In the genomic region with DNA sequence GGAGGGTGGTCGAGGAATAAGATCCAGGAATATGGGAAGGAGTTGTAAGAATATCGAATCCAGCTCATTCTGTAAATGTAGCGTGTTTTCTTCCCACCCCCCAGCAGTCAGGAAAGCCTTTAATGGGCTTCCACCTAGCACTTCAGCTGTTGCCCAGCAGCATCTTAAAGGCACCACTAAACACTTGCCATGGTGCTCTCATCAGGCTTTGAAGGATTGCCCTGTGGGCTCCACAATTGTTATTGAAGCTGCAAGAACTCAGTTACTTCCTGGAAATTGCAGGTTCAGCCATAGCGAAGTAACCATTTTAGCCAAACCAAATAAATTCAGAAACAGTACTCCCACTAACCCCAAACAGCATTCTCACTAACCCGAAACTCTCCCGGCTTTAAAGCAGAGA, we compare ENCODE assay signal across 30 cellular contexts.
DNase-seq lines count a peak whose midpoint lies in the region; TF ChIP-seq lines count a peak whose summit lies in the region.
"Had no signal": no experiment of that assay in that cellular context is flagged by ENCODE, and none has a peak within 500 bp of the region (broad histone marks: within the 10 kb centered on the region; RNA-seq: fewer than 3 reads in every experiment).

No MANE protein-coding gene starts in this region.

- H3K4ac ChIP-seq in mesenchymal stem cell (ENCODE audit: low read depth in 1 of 2, low read length in 2 of 2), result peak overlapping the region in 1 of 2 experiments; percentile 27

- no peak overlapping the region for H2BK5ac ChIP-seq in mesenchymal stem cell (ENCODE audit: low read depth, low read length, poor library complexity, severe bottlenecking)

- no peak overlapping the region for H2AFZ ChIP-seq in mesenchymal stem cell (ENCODE audit: low read depth, low read length)
- H2AFZ ChIP-seq: neural progenitor cell had no signal

- peak overlapping the region; percentile 39 for H4K8ac ChIP-seq in mesenchymal stem cell (ENCODE audit: low read length)

- H3K9me3 ChIP-seq in mesenchymal stem cell (ENCODE audit: control insufficient read depth, low read length), result no peaks in the 10 kb centered on the region
- no peaks in the 10 kb centered on the region for H3K9me3 ChIP-seq in tibial artery
- H3K9me3 ChIP-seq: colonic mucosa, MG63, right atrium auricular region, SJCRH30, upper lobe of left lung had no signal

- no peak overlapping the region for H2BK15ac ChIP-seq in mesenchymal stem cell (ENCODE audit: low read depth, poor library complexity, severe bottlenecking)

- H2AK5ac ChIP-seq in mesenchymal stem cell (ENCODE audit: low read length, severe bottlenecking), result no peak overlapping the region

- no peak overlapping the region for H3K14ac ChIP-seq in mesenchymal stem cell (ENCODE audit: low read length in 2 of 2)

- no peak overlapping the region for H3K4me2 ChIP-seq in mesenchymal stem cell (ENCODE audit: low read length, poor library complexity, severe bottlenecking)
- H3K4me2 ChIP-seq: neural progenitor cell had no signal

- WGBS in mesenchymal stem cell, result 88% methylated on average over 6 of the region's 6 CpGs

- H3K36me3 ChIP-seq in mesenchymal stem cell (ENCODE audit: control insufficient read depth in 1 of 2, insufficient read depth in 2 of 2, low read depth in 1 of 2, low read length in 2 of 2) (no peaks in the 10 kb centered on the region), tibial artery (no peaks in the 10 kb centered on the region)
- H3K36me3 ChIP-seq: colonic mucosa, MG63, neural progenitor cell, right atrium auricular region, SJCRH30, upper lobe of left lung had no signal

- H4K91ac ChIP-seq in mesenchymal stem cell (ENCODE audit: low read length), result no peak overlapping the region

- in situ Hi-C loops in astrocyte of the cerebellum (cut with HindIII; ENCODE audit: low sequenced_read_pairs), result no loop called here

- DNase-seq in NCI-H2029 (lab: John Stamatoyannopoulos, UW) (peak; percentile 25), NCI-H2029 treated with DMSO at 0.1 percent for 48 hours (lab: John Stamatoyannopoulos, UW) (no peak), astrocyte of the cerebellum (ENCODE audit: low read depth) (peak; percentile 42), mesenchymal stem cell (no peak), tibial artery (no peak), NK-92 (lab: John Stamatoyannopoulos, UW; ENCODE audit: unreplicated experiment) (no peak), caudate nucleus (lab: John Stamatoyannopoulos, UW) (no peak)
- DNase-seq in NK-92 treated with Interleukin-12 subunit alpha and Interleukin-12 subunit beta, amount 100 ng/mL, for 24 hours (lab: John Stamatoyannopoulos, UW), result no peak
- DNase-seq: activated CD4-positive, alpha-beta T cell treated with anti-CD3 and anti-CD28 coated beads for 4 hours; activated CD8-positive, alpha-beta T cell treated with anti-CD3 and anti-CD28 coated beads, Interleukin-2, amount 10 ng/mL, durations not matched to agents 7 days and 5 days; activated naive CD4-positive, alpha-beta T cell treated with anti-CD3 and anti-CD28 coated beads, Interleukin-2, amount 50 U/mL, for 16 hours; CD4-positive, CD25-positive, alpha-beta regulatory T cell; colonic mucosa; effector memory CD4-positive, alpha-beta T cell; erythroblast; glutamatergic neuron; GOT3; NCI-H1105 treated with DMSO at 0.1 percent for 48 hours; NCI-H187 treated with DMSO at 0.1 percent for 48 hours; NCI-H526 treated with DMSO at 0.1 percent for 48 hours; SJCRH30; stimulated activated CD8-positive, alpha-beta memory T cell treated with anti-CD3 and anti-CD28 coated beads, Interleukin-4, amount 100 ng/mL, for 48 hours; T1000; upper lobe of left lung had no signal

- intact Hi-C loops in tibial artery (cut with DNase I; ENCODE audit: low total_unique reads), result no loop called here

- peak overlapping the region; percentile 59 for H3K9ac ChIP-seq in mesenchymal stem cell (ENCODE audit: low read length)
- H3K9ac ChIP-seq: neural progenitor cell had no signal

- H2BK120ac ChIP-seq in mesenchymal stem cell (ENCODE audit: low read depth, low read length), result no peak overlapping the region

- TF ChIP-seq CTCF in astrocyte of the cerebellum (IDR thresholded peaks at IDR 0.05; ENCODE audit: low read depth, low read length, missing control alignments) (no peak), tibial artery (IDR thresholded peaks at IDR 0.05) (no peak)

- peak overlapping the region; percentile 23 to 39 for H2BK12ac ChIP-seq in mesenchymal stem cell (ENCODE audit: low read length in 2 of 2)

- H3K27me3 ChIP-seq in mesenchymal stem cell (ENCODE audit: control insufficient read depth in 1 of 2, insufficient read depth in 1 of 2, low read length in 2 of 2), result no peaks in the 10 kb centered on the region
- no peaks in the 10 kb centered on the region for H3K27me3 ChIP-seq in tibial artery
- H3K27me3 ChIP-seq: colonic mucosa, MG63, neural progenitor cell, right atrium auricular region, SJCRH30, upper lobe of left lung had no signal

- H3K4me1 ChIP-seq in mesenchymal stem cell (ENCODE audit: control insufficient read depth, insufficient read depth, low read depth, low read length) (no peaks in the 10 kb centered on the region), tibial artery (peaks cover 0 to 91% (median 56%) of the 10 kb centered on the region in 4 donors)
- H3K4me1 ChIP-seq: colonic mucosa, neural progenitor cell, SJCRH30, upper lobe of left lung had no signal

- H3K27ac ChIP-seq in mesenchymal stem cell (ENCODE audit: low read length, poor library complexity, severe bottlenecking) (no peak overlapping the region), tibial artery (peak overlapping the region; percentile 64 to 76), caudate nucleus (ENCODE audit: low read depth, low read length) (no peak overlapping the region)
- H3K27ac ChIP-seq: 22Rv1, colonic mucosa, neural progenitor cell, right atrium auricular region, SJCRH30, upper lobe of left lung, VCaP had no signal

- H3K23ac ChIP-seq in mesenchymal stem cell (ENCODE audit: low read length in 2 of 2), result no peak overlapping the region

- no peak overlapping the region for H3K4me3 ChIP-seq in astrocyte of the cerebellum (ENCODE audit: low read depth, low read length)
- no peak overlapping the region for H3K4me3 ChIP-seq in mesenchymal stem cell (ENCODE audit: insufficient read depth in 1 of 2, low read depth in 1 of 2, low read length in 2 of 2)
- H3K4me3 ChIP-seq in tibial artery, result no peak overlapping the region
- H3K4me3 ChIP-seq: colonic mucosa, K562, MG63, neural progenitor cell, right atrium auricular region, SJCRH30, upper lobe of left lung had no signal

- no peak overlapping the region for H3K18ac ChIP-seq in mesenchymal stem cell (ENCODE audit: low read depth in 1 of 2, low read length in 2 of 2)

- H3K79me1 ChIP-seq in mesenchymal stem cell (replicated peaks; ENCODE audit: low read length, poor library complexity, severe bottlenecking), result no peaks in the 10 kb centered on the region

Comparison
In these comparisons a context has a peak if more than half of its experiments do, and no peak if none do; other contexts are left out.
1. DNase-seq: peak in NCI-H2029 (single experiment) and astrocyte of the cerebellum (single experiment); none in NCI-H2029 treated with DMSO at 0.1 percent for 48 hours (single experiment), mesenchymal stem cell (single experiment), tibial artery (0 of 2), NK-92 (single experiment), caudate nucleus (0 of 61) and NK-92 treated with Interleukin-12 subunit alpha and Interleukin-12 subunit beta, amount 100 ng/mL, for 24 hours (single experiment).
2. H3K27ac ChIP-seq: peak in tibial artery (2 of 2); none in mesenchymal stem cell (single experiment) and caudate nucleus (single experiment).